ENCODE assay signal across 8 cellular contexts in the genomic region with DNA sequence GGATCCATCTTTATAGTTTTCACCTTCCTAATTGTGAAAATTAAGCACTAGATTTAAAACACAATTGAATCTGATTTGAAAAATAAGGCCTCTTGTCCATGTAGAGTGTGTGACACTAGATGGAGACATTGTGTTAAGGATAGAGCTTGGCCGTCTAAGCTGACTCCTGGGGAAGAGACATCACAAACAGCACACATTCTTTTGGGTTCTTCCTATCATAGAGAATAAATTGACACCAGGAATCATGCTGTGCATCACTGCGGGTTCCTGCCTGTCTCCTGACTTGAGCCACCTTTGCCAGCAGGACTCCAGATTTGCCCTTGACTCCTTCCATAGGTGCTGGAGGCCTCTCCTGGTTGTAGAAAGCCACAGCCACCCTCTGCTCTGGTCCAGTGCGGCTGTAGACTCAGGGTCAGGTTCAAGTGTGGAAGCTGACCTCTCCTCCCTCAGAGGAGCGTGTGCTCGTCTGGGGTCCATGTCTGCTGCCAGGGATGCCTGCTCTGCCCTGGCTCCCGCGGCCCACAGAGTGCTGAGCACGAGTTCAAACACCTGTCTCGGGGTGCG. TPM values are rescaled to one million over a fixed set of nuclear protein-coding genes. Genes with fewer than 3 reads are reported as not detected.
DNase-seq lines count a peak whose midpoint lies in the region; ATAC-seq and TF ChIP-seq lines count a peak whose summit lies in the region.

No MANE protein-coding gene starts in this region.

- WGBS in mammary epithelial cell (ENCODE audit: low coverage, missing lambda C conversion rate): 70% methylated on average over 10 of the region's 10 CpGs

- peaks cover 6% of the 10 kb centered on the region for H3K4me1 Mint-ChIP-seq in activated CD4-positive, alpha-beta T cell treated with anti-CD3 and anti-CD28 coated beads, Interleukin-2, amount 10 ng/mL, durations not matched to agents 7 days and 5 days

- DNase-seq in activated CD4-positive, alpha-beta T cell treated with anti-CD3 and anti-CD28 coated beads, Interleukin-2, amount 10 ng/mL, durations not matched to agents 7 days and 5 days: peak; percentile 50
- DNase-seq in activated CD4-positive, alpha-beta T cell treated with anti-CD3 and anti-CD28 coated beads for 48 hours: no peak
- DNase-seq in LoVo (ENCODE audit: low spot score): peak; percentile 85
- DNase-seq in OCI-M1 (lab: John Stamatoyannopoulos, UW): peak; percentile 85
- DNase-seq in mammary epithelial cell: peak; percentile 64
- peak; percentile 58 for DNase-seq in kidney epithelial cell (ENCODE audit: low read depth)
- DNase-seq in stromal cell of bone marrow (ENCODE audit: low read depth): peak; percentile 65

- H3K4me3 ChIP-seq in mammary epithelial cell (replicated peaks in 1 of 3; ENCODE audit: insufficient read depth in 1 of 3, low read depth in 2 of 3, low read length in 3 of 3) (no peak overlapping the region), kidney epithelial cell (ENCODE audit: low read depth, low read length) (no peak overlapping the region)

- peak; percentile 79 to 88 for TF ChIP-seq CTCF in mammary epithelial cell (conservative IDR thresholded peaks at IDR 0.05 in 1 of 2, IDR thresholded peaks at IDR 0.05 in 1 of 2; ENCODE audit: extremely low read depth in 1 of 2, insufficient read depth in 1 of 2, low read depth in 1 of 2, low read length in 2 of 2)
- peak; percentile 67 for TF ChIP-seq CTCF in kidney epithelial cell (IDR thresholded peaks at IDR 0.05; ENCODE audit: insufficient read depth, low read length, poor library complexity, severe bottlenecking)

- no peaks in the 10 kb centered on the region for H3K27me3 Mint-ChIP-seq in activated CD4-positive, alpha-beta T cell treated with anti-CD3 and anti-CD28 coated beads, Interleukin-2, amount 10 ng/mL, durations not matched to agents 7 days and 5 days

- dilution Hi-C loops in mammary epithelial cell (cut with HindIII; ENCODE audit: low sequenced_read_pairs): no loop called here

- H3K27ac Mint-ChIP-seq in activated CD4-positive, alpha-beta T cell treated with anti-CD3 and anti-CD28 coated beads, Interleukin-2, amount 10 ng/mL, durations not matched to agents 7 days and 5 days: no peak overlapping the region

- CTCF ChIA-PET in activated CD4-positive, alpha-beta T cell treated with anti-CD3 and anti-CD28 coated beads, Interleukin-2, amount 10 ng/mL, durations not matched to agents 7 days and 5 days (lab: Charles Lee): interaction anchor here (1.0 to 2.8 kb wide), 10 partner anchors 9 to 250 kb away, joined by 3 to 16 read pairs (median 4); no protein-coding TSS in a partner anchor
- CTCF ChIA-PET in mammary epithelial cell (lab: Charles Lee; ENCODE audit: low non-redundant PET): interaction anchor here (0.6 to 1.5 kb wide), 3 partner anchors 149 to 879 kb away, joined by 3 to 13 read pairs (median 7); no protein-coding TSS in a partner anchor

- H3K36me3 Mint-ChIP-seq in activated CD4-positive, alpha-beta T cell treated with anti-CD3 and anti-CD28 coated beads, Interleukin-2, amount 10 ng/mL, durations not matched to agents 7 days and 5 days (ENCODE audit: low read depth): peaks cover 3% of the 10 kb centered on the region

- no peaks in the 10 kb centered on the region for H3K79me2 ChIP-seq in mammary epithelial cell (ENCODE audit: insufficient read depth, low read length)

- in situ Hi-C loops in mammary epithelial cell (cut with MboI; ENCODE audit: low sequenced_read_pairs in 2 of 2): loop anchor here in 1 of 2 donors (5.0 to 25.0 kb wide), 2 partner anchors 174 to 1559 kb away; no protein-coding TSS in a partner anchor

- no peaks in the 10 kb centered on the region for H3K9me3 ChIP-seq in mammary epithelial cell (replicated peaks; ENCODE audit: insufficient read depth, low read length)

- H4K20me1 ChIP-seq in mammary epithelial cell (ENCODE audit: insufficient read depth, low read length): no peaks in the 10 kb centered on the region

- no peaks in the 10 kb centered on the region for H3K9me3 Mint-ChIP-seq in activated CD4-positive, alpha-beta T cell treated with anti-CD3 and anti-CD28 coated beads, Interleukin-2, amount 10 ng/mL, durations not matched to agents 7 days and 5 days

- H3K9ac ChIP-seq in mammary epithelial cell (ENCODE audit: insufficient read depth, low read length): no peak overlapping the region

- H3K4me1 ChIP-seq in mammary epithelial cell (ENCODE audit: insufficient read depth, low read length): peaks cover 43% of the 10 kb centered on the region

- peak; percentile 63 for ATAC-seq in GM21825 (IDR thresholded peaks at IDR 0.05; ENCODE audit: unreplicated experiment)

- POLR2A ChIA-PET in activated CD4-positive, alpha-beta T cell treated with anti-CD3 and anti-CD28 coated beads, Interleukin-2, amount 10 ng/mL, durations not matched to agents 7 days and 5 days (lab: Charles Lee): no interaction called here

- no TSS peak for BruUV-seq in mammary epithelial cell (replicated peaks; lab: Mats Ljungman, UMichigan)

- no peak overlapping the region for H3K27ac ChIP-seq in mammary epithelial cell (ENCODE audit: insufficient read depth, low read depth, low read length)

- no peak overlapping the region for H3K4me2 ChIP-seq in mammary epithelial cell (ENCODE audit: insufficient read depth, low read depth, low read length)

- H3K27me3 ChIP-seq in mammary epithelial cell (ENCODE audit: insufficient read depth, low read length): no peaks in the 10 kb centered on the region
- no peaks in the 10 kb centered on the region for H3K27me3 ChIP-seq in kidney epithelial cell (ENCODE audit: control insufficient read depth, insufficient read depth, low read length)

- no peak overlapping the region for H3K4me3 Mint-ChIP-seq in activated CD4-positive, alpha-beta T cell treated with anti-CD3 and anti-CD28 coated beads, Interleukin-2, amount 10 ng/mL, durations not matched to agents 7 days and 5 days

- H3K36me3 ChIP-seq in mammary epithelial cell (ENCODE audit: insufficient read depth, low read length) (no peaks in the 10 kb centered on the region), kidney epithelial cell (ENCODE audit: control insufficient read depth, insufficient read depth, low read length) (no peaks in the 10 kb centered on the region)

- intact Hi-C loops in mammary epithelial cell (cut with micrococcal nuclease): loop anchor here (1.0 to 10.0 kb wide), 11 partner anchors 76 to 802 kb away; a partner anchor contains a TSS

- H2AFZ ChIP-seq in mammary epithelial cell (ENCODE audit: low read depth, low read length): no peak overlapping the region

RNA-seq across cellular contexts. Expression of a gene that starts 11.2 kb away (rescaled TPM):
- 1 to 10 TPM; 3.1 to 4.1 TPM for total RNA-seq in activated CD4-positive, alpha-beta T cell treated with anti-CD3 and anti-CD28 coated beads, Interleukin-2, amount 10 ng/mL, durations not matched to agents 7 days and 5 days
- total RNA-seq in mammary epithelial cell: under 1 TPM; 0.17 to 0.24 TPM
- polyA plus RNA-seq in mammary epithelial cell: 0.18 TPM
- polyA minus RNA-seq in mammary epithelial cell: not detected
- 0.21 TPM in 1 of 2 replicates, not detected in the other for total RNA-seq in kidney epithelial cell
